8 cellular contexts compared by ENCODE assay signal in genomic region chr9:135479469-135480052, GRCh38. TPM values are rescaled to one million over a fixed set of nuclear protein-coding genes. Genes with fewer than 3 reads are reported as not detected.
DNase-seq lines count a peak whose midpoint lies in the region; ATAC-seq and TF ChIP-seq lines count a peak whose summit lies in the region.

Gene PPP1R26 (plus strand): TSS chr9:135479782. CDS start chr9:135484511, 4,729 bp downstream.

- intact Hi-C loops in Right ventricle myocardium inferior (cut with DNase I), result no loop called here

- H3K4me3 Mint-ChIP-seq in activated T-cell treated with anti-CD3 and anti-CD28 coated beads, Interleukin-2, amount 50 U/mL, for 4 hours, result peak within 1 kb of the TSS; percentile 88
- H3K4me3 Mint-ChIP-seq in WTC11, result peak within 1 kb of the TSS; percentile 79
- H3K4me3 Mint-ChIP-seq in osteocyte (ENCODE audit: unreplicated experiment), result peak within 1 kb of the TSS; percentile 88

- H3K36me3 Mint-ChIP-seq in activated T-cell treated with anti-CD3 and anti-CD28 coated beads, Interleukin-2, amount 50 U/mL, for 4 hours (ENCODE audit: insufficient read depth), result no peaks in the 10 kb centered on the region
- H3K36me3 Mint-ChIP-seq in WTC11 (peaks cover 12% of the 10 kb centered on the region; the same call in 1 of the 2 replicates), osteocyte (ENCODE audit: unreplicated experiment) (peaks cover 5% of the 10 kb centered on the region)

- peak; percentile 12 to 20 for ATAC-seq in activated T-cell treated with anti-CD3 and anti-CD28 coated beads, Interleukin-2, amount 50 U/mL, for 4 hours
- ATAC-seq in WTC11 (peak; percentile 9), Right ventricle myocardium inferior (peak; percentile 15), GM21737 (IDR thresholded peaks at IDR 0.05; ENCODE audit: unreplicated experiment) (no peak)

- POLR2A ChIA-PET in WTC11 (lab: Charles Lee), result interaction anchor here (1.3 kb wide), 1 partner anchor 12 kb away, joined by 3 read pairs; no protein-coding TSS in a partner anchor

- no peak for TF ChIP-seq CTCF in WTC11 (IDR thresholded peaks at IDR 0.05)
- no peak for TF ChIP-seq CTCF in osteocyte (IDR thresholded peaks at IDR 0.05)

- peak within 1 kb of the TSS; percentile 32; the same call in 1 of the 2 replicates for H3K27ac Mint-ChIP-seq in WTC11
- H3K27ac Mint-ChIP-seq in osteocyte (ENCODE audit: unreplicated experiment), result peak within 1 kb of the TSS; percentile 78

- peaks cover 62% of the 10 kb centered on the region for H3K27me3 Mint-ChIP-seq in activated T-cell treated with anti-CD3 and anti-CD28 coated beads, Interleukin-2, amount 50 U/mL, for 4 hours (ENCODE audit: low read depth)
- H3K27me3 Mint-ChIP-seq in WTC11 (ENCODE audit: low read depth), result no peaks in the 10 kb centered on the region; the same call in 1 of the 2 replicates
- H3K27me3 Mint-ChIP-seq in osteocyte (ENCODE audit: unreplicated experiment), result no peaks in the 10 kb centered on the region

- no peak for DNase-seq in activated T-cell treated with anti-CD3 and anti-CD28 coated beads, Interleukin-2, amount 50 U/mL, for 4 hours
- no peak for DNase-seq in activated T-cell treated with anti-CD3 and anti-CD28 coated beads, Interleukin-2, amount 50 U/mL, for 48 hours
- DNase-seq in WTC11 (ENCODE audit: low spot score) (no peak), Right ventricle myocardium inferior (ENCODE audit: missing footprints) (no peak), osteocyte (ENCODE audit: extremely low spot score, unreplicated experiment) (no peak), GF-D8 (lab: John Stamatoyannopoulos, UW) (no peak)
- no peak for DNase-seq in stimulated activated naive CD4-positive, alpha-beta T cell (lab: John Stamatoyannopoulos, UW)

- peaks cover 6% of the 10 kb centered on the region for H3K4me1 Mint-ChIP-seq in activated T-cell treated with anti-CD3 and anti-CD28 coated beads, Interleukin-2, amount 50 U/mL, for 4 hours (ENCODE audit: low read depth)
- peaks cover 23% of the 10 kb centered on the region for H3K4me1 Mint-ChIP-seq in WTC11
- H3K4me1 Mint-ChIP-seq in osteocyte (ENCODE audit: unreplicated experiment), result peaks cover 10% of the 10 kb centered on the region

- H3K9me3 Mint-ChIP-seq in activated T-cell treated with anti-CD3 and anti-CD28 coated beads, Interleukin-2, amount 50 U/mL, for 4 hours, result no peaks in the 10 kb centered on the region
- no peaks in the 10 kb centered on the region for H3K9me3 Mint-ChIP-seq in WTC11
- no peaks in the 10 kb centered on the region for H3K9me3 Mint-ChIP-seq in osteocyte (ENCODE audit: unreplicated experiment)

- CTCF ChIA-PET in WTC11 (lab: Charles Lee), result interaction anchor here (0.6 to 2.0 kb wide), 6 partner anchors 20 to 41 kb away, joined by 3 to 12 read pairs (median 9); a partner anchor contains a TSS

TF ChIP-seq in WTC11, 78 proteins besides CTCF, POLR2A, EP300 and RAD21:
- TF ChIP-seq ATF3 (CRISPR knock-in tag; conservative IDR thresholded peaks at IDR 0.05) (no peak), ZNF423 (CRISPR knock-in tag; IDR thresholded peaks at IDR 0.05) (0 out of 2 replicates have a peak, but pooled peaks have one; percentile 19), JAZF1 (CRISPR knock-in tag; IDR thresholded peaks at IDR 0.05) (no peak), ATF1 (CRISPR knock-in tag; IDR thresholded peaks at IDR 0.05) (no peak), CREM (CRISPR knock-in tag; IDR thresholded peaks at IDR 0.05) (no peak)

RNA-seq across cellular contexts. Expression of gene PPP1R26, which starts in this region (rescaled TPM):
- 1 to 10 TPM in 2 of 3 donors, under 1 TPM in 1; 0.94 to 2.4 (median 1.2) TPM for total RNA-seq in activated T-cell treated with anti-CD3 and anti-CD28 coated beads, Interleukin-2, amount 50 U/mL, for 4 hours
- total RNA-seq in WTC11 (2021) (36.2 to 44.4 TPM (median 37.4 TPM) in 3 replicates), Right ventricle myocardium inferior (18.5 TPM), osteocyte (19.5 and 21.1 TPM in 2 replicates)
